Comparison of ENCODE assay signal across 2 cellular contexts in the genomic region with DNA sequence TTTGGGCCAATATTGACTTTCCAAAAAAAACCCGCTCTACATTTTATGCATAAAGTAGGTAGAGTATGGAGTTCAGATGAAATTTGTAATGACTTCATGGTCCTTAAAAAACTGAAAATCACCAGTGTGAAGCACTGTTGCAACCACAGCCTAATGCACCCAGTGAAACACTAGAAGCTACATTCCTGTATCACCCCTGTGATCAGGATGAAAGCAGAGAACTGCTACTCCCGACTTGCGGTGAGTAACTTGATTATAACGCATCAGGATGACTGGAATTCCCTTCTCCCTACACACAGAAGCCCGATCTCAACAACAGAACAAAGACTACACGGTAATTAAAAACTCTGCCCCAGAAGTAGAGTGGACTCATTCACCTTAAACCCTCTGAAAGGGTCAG.
TF ChIP-seq lines count a peak whose summit lies in the region.

No MANE protein-coding gene starts in this region.

TF ChIP-seq in GM23338, 12 proteins besides CTCF, POLR2A, EP300 and RAD21 (continues in another document):
- no peak for TF ChIP-seq EZH2phosphoT487 (IDR thresholded peaks at IDR 0.05; ENCODE audit: unreplicated experiment)
- TF ChIP-seq, protein P1, sequence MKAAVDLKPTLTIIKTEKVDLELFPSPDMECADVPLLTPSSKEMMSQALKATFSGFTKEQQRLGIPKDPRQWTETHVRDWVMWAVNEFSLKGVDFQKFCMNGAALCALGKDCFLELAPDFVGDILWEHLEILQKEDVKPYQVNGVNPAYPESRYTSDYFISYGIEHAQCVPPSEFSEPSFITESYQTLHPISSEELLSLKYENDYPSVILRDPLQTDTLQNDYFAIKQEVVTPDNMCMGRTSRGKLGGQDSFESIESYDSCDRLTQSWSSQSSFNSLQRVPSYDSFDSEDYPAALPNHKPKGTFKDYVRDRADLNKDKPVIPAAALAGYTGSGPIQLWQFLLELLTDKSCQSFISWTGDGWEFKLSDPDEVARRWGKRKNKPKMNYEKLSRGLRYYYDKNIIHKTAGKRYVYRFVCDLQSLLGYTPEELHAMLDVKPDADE (IDR thresholded peaks at IDR 0.05): no peak
- TF ChIP-seq CREB1 (CRISPR knock-in tag; IDR thresholded peaks at IDR 0.05; ENCODE audit: low read depth): no peak
- TF ChIP-seq, protein P2, sequence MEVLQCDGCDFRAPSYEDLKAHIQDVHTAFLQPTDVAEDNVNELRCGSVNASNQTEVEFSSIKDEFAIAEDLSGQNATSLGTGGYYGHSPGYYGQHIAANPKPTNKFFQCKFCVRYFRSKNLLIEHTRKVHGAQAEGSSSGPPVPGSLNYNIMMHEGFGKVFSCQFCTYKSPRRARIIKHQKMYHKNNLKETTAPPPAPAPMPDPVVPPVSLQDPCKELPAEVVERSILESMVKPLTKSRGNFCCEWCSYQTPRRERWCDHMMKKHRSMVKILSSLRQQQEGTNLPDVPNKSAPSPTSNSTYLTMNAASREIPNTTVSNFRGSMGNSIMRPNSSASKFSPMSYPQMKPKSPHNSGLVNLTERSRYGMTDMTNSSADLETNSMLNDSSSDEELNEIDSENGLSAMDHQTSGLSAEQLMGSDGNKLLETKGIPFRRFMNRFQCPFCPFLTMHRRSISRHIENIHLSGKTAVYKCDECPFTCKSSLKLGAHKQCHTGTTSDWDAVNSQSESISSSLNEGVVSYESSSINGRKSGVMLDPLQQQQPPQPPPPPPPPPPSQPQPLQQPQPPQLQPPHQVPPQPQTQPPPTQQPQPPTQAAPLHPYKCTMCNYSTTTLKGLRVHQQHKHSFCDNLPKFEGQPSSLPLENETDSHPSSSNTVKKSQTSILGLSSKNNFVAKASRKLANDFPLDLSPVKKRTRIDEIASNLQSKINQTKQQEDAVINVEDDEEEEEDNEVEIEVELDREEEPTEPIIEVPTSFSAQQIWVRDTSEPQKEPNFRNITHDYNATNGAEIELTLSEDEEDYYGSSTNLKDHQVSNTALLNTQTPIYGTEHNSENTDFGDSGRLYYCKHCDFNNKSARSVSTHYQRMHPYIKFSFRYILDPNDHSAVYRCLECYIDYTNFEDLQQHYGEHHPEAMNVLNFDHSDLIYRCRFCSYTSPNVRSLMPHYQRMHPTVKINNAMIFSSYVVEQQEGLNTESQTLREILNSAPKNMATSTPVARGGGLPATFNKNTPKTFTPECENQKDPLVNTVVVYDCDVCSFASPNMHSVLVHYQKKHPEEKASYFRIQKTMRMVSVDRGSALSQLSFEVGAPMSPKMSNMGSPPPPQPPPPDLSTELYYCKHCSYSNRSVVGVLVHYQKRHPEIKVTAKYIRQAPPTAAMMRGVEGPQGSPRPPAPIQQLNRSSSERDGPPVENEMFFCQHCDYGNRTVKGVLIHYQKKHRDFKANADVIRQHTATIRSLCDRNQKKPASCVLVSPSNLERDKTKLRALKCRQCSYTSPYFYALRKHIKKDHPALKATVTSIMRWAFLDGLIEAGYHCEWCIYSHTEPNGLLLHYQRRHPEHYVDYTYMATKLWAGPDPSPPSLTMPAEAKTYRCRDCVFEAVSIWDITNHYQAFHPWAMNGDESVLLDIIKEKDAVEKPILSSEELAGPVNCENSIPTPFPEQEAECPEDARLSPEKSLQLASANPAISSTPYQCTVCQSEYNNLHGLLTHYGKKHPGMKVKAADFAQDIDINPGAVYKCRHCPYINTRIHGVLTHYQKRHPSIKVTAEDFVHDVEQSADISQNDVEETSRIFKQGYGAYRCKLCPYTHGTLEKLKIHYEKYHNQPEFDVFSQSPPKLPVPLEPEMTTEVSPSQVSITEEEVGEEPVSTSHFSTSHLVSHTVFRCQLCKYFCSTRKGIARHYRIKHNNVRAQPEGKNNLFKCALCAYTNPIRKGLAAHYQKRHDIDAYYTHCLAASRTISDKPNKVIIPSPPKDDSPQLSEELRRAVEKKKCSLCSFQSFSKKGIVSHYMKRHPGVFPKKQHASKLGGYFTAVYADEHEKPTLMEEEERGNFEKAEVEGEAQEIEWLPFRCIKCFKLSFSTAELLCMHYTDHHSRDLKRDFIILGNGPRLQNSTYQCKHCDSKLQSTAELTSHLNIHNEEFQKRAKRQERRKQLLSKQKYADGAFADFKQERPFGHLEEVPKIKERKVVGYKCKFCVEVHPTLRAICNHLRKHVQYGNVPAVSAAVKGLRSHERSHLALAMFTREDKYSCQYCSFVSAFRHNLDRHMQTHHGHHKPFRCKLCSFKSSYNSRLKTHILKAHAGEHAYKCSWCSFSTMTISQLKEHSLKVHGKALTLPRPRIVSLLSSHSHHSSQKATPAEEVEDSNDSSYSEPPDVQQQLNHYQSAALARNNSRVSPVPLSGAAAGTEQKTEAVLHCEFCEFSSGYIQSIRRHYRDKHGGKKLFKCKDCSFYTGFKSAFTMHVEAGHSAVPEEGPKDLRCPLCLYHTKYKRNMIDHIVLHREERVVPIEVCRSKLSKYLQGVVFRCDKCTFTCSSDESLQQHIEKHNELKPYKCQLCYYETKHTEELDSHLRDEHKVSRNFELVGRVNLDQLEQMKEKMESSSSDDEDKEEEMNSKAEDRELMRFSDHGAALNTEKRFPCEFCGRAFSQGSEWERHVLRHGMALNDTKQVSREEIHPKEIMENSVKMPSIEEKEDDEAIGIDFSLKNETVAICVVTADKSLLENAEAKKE (CRISPR knock-in tag; IDR thresholded peaks at IDR 0.05): no peak
- TF ChIP-seq STAT1 (IDR thresholded peaks at IDR 0.05; ENCODE audit: unreplicated experiment): no peak
- TF ChIP-seq ZNF114 (CRISPR knock-in tag; IDR thresholded peaks at IDR 0.05): no peak
- no peak for TF ChIP-seq ZNF331 (CRISPR knock-in tag; IDR thresholded peaks at IDR 0.05; ENCODE audit: low read depth)
- TF ChIP-seq, protein P3, sequence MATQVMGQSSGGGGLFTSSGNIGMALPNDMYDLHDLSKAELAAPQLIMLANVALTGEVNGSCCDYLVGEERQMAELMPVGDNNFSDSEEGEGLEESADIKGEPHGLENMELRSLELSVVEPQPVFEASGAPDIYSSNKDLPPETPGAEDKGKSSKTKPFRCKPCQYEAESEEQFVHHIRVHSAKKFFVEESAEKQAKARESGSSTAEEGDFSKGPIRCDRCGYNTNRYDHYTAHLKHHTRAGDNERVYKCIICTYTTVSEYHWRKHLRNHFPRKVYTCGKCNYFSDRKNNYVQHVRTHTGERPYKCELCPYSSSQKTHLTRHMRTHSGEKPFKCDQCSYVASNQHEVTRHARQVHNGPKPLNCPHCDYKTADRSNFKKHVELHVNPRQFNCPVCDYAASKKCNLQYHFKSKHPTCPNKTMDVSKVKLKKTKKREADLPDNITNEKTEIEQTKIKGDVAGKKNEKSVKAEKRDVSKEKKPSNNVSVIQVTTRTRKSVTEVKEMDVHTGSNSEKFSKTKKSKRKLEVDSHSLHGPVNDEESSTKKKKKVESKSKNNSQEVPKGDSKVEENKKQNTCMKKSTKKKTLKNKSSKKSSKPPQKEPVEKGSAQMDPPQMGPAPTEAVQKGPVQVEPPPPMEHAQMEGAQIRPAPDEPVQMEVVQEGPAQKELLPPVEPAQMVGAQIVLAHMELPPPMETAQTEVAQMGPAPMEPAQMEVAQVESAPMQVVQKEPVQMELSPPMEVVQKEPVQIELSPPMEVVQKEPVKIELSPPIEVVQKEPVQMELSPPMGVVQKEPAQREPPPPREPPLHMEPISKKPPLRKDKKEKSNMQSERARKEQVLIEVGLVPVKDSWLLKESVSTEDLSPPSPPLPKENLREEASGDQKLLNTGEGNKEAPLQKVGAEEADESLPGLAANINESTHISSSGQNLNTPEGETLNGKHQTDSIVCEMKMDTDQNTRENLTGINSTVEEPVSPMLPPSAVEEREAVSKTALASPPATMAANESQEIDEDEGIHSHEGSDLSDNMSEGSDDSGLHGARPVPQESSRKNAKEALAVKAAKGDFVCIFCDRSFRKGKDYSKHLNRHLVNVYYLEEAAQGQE (IDR thresholded peaks at IDR 0.05; ENCODE audit: unreplicated experiment): no peak
- no peak for TF ChIP-seq EZH2 (IDR thresholded peaks at IDR 0.05; ENCODE audit: low read depth, unreplicated experiment)
- no peak for TF ChIP-seq NANOG (IDR thresholded peaks at IDR 0.05; ENCODE audit: borderline replicate concordance)

TF ChIP-seq in SK-N-SH, 30 proteins besides CTCF, POLR2A, EP300 and RAD21:
- peak; percentile 28; the same call in 1 of the 2 replicates for TF ChIP-seq TEAD4 (IDR thresholded peaks at IDR 0.05; ENCODE audit: borderline replicate concordance, insufficient read depth)
- TF ChIP-seq, protein P4, sequence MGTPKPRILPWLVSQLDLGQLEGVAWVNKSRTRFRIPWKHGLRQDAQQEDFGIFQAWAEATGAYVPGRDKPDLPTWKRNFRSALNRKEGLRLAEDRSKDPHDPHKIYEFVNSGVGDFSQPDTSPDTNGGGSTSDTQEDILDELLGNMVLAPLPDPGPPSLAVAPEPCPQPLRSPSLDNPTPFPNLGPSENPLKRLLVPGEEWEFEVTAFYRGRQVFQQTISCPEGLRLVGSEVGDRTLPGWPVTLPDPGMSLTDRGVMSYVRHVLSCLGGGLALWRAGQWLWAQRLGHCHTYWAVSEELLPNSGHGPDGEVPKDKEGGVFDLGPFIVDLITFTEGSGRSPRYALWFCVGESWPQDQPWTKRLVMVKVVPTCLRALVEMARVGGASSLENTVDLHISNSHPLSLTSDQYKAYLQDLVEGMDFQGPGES (IDR thresholded peaks at IDR 0.05; ENCODE audit: low read depth, low read length): no peak
